ENCODE assay signal across 10 cellular contexts in the genomic region with DNA sequence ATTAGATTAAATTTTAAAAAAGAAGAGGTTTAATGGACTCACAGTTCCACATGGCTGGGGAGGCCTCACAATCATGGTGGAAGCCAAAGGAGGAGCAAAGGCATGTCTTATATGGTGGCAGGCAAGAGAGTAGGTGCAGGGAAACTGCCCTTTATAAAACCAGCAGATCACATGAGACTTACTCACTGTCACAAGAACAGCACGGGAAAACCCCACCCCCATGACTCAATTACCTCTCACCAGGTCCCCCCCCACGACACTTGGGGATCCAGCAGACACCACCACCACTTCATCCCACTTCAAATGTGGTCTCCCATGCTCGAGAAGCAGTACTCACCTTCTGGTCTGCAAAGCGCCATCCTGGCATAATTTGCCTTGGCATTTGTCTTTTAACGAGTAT. TPM values are rescaled to one million over a fixed set of nuclear protein-coding genes. Genes with fewer than 3 reads are reported as not detected.
DNase-seq lines count a peak whose midpoint lies in the region; ATAC-seq, FAIRE-seq and TF ChIP-seq lines count a peak whose summit lies in the region.
"Had no signal": no experiment of that assay in that cellular context is flagged by ENCODE, and none has a peak within 500 bp of the region (broad histone marks: within the 10 kb centered on the region; RNA-seq: fewer than 3 reads in every experiment).

No MANE protein-coding gene starts in this region.

- no peak for TF ChIP-seq POLR2A in HepG2 (IDR thresholded peaks at IDR 0.05; ENCODE audit: insufficient read depth in 1 of 2, low read depth in 2 of 2, low read length in 2 of 2)

- no peaks in the 10 kb centered on the region for H3K9me2 ChIP-seq in GM23248 (ENCODE audit: insufficient read depth)

- TF ChIP-seq CTCF in HepG2 (CRISPR knock-in tag; IDR thresholded peaks at IDR 0.05): no peak
- no peak for TF ChIP-seq CTCF in upper lobe of right lung (IDR thresholded peaks at IDR 0.05)

- H3K9me3 ChIP-seq in GM23248 (ENCODE audit: low read depth) (no peaks in the 10 kb centered on the region), HepG2 (ENCODE audit: low read length) (no peaks in the 10 kb centered on the region), upper lobe of right lung (no peaks in the 10 kb centered on the region)
- H3K9me3 ChIP-seq: adrenal gland, ovary had no signal

- TF ChIP-seq RAD21 in HepG2 (CRISPR knock-in tag; IDR thresholded peaks at IDR 0.05): no peak

- H3K27ac ChIP-seq in ACC112 (ENCODE audit: low read depth, low read length) (peak overlapping the region; percentile 69), GM23248 (no peak overlapping the region), HepG2 (ENCODE audit: extremely low read length, insufficient read depth, low read length) (no peak overlapping the region), upper lobe of right lung (no peak overlapping the region)
- H3K27ac ChIP-seq: adrenal gland had no signal

- no peaks in the 10 kb centered on the region for H3K27me3 ChIP-seq in ACC112 (ENCODE audit: insufficient read depth, low read length)
- no peaks in the 10 kb centered on the region for H3K27me3 ChIP-seq in GM23248 (replicated peaks; ENCODE audit: insufficient read depth)
- no peaks in the 10 kb centered on the region; a peak in 2 of 5 replicates for H3K27me3 ChIP-seq in HepG2 (ENCODE audit: control insufficient read depth in 1 of 2, insufficient read depth in 2 of 2, low read length in 2 of 2)
- no peaks in the 10 kb centered on the region for H3K27me3 ChIP-seq in upper lobe of right lung
- H3K27me3 ChIP-seq: adrenal gland, ovary had no signal

- POLR2A ChIA-PET in HepG2 (lab: Yijun Ruan, JAX): interaction anchor here (2.6 to 3.1 kb wide), 2 partner anchors 24 to 63 kb away, joined by 22 to 74 read pairs; a partner anchor contains a TSS

- intact Hi-C loops in HepG2 (cut with micrococcal nuclease; ENCODE audit: unreplicated experiment): loop anchor here (10.0 kb wide), 1 partner anchor 321 kb away; no protein-coding TSS in a partner anchor
- intact Hi-C loops in upper lobe of right lung (cut with DNase I): no loop called here

- BruUV-seq in HepG2 (replicated peaks; lab: Mats Ljungman, UMichigan): no TSS peak

- WGBS in GM23248 (ENCODE audit: low coverage in 1 of 2, low lambda C conversion rate in 2 of 2, missing lambda C conversion rate in 2 of 2), 2 experiments: 60 to 62% methylated on average over 5 of the region's 5 CpGs
- WGBS in HepG2 (ENCODE audit: low lambda C conversion rate): 43% methylated on average over 4 of the region's 5 CpGs

- no peaks in the 10 kb centered on the region for H3K36me3 ChIP-seq in ACC112 (ENCODE audit: insufficient read depth, low read length)
- no peaks in the 10 kb centered on the region for H3K36me3 ChIP-seq in GM23248 (ENCODE audit: low read depth)
- no peaks in the 10 kb centered on the region for H3K36me3 ChIP-seq in HepG2 (replicated peaks in 1 of 2; ENCODE audit: control insufficient read depth in 1 of 2, insufficient read depth in 2 of 2, low read length in 2 of 2)
- no peaks in the 10 kb centered on the region for H3K36me3 ChIP-seq in upper lobe of right lung
- H3K36me3 ChIP-seq: adrenal gland, ovary had no signal

- DNase-seq in GM23248: peak; percentile 33
- DNase-seq in activated CD8-positive, alpha-beta memory T cell treated with anti-CD3 and anti-CD28 coated beads, Interleukin-2, amount 50 U/mL, for 4 hours: peak; percentile 19
- DNase-seq in HepG2 (ENCODE audit: low spot score): no peak
- DNase-seq in NCI-H510A (lab: John Stamatoyannopoulos, UW): no peak
- DNase-seq in occipital lobe (lab: John Stamatoyannopoulos, UW): no peak
- no peak for DNase-seq in COLO668 (lab: John Stamatoyannopoulos, UW; ENCODE audit: unreplicated experiment)
- DNase-seq in upper lobe of right lung: no peak

- H3K4me3 ChIP-seq in ACC112 (ENCODE audit: low read depth, low read length) (peak overlapping the region; percentile 51; the same call in 1 of the 2 replicates), GM23248 (no peak overlapping the region), HepG2 (replicated peaks in 1 of 3; ENCODE audit: insufficient read depth in 1 of 3, low read depth in 2 of 3, low read length in 3 of 3) (peak overlapping the region in 1 of 3 experiments; percentile 59; a peak in 2 of 6 replicates), upper lobe of right lung (no peak overlapping the region)

- CTCF ChIA-PET in HepG2 (lab: Yijun Ruan, JAX; ENCODE audit: low intra/inter-chr PET ratio, low total read pairs): interaction anchor here (0.9 to 2.3 kb wide), 5 partner anchors 92 to 774 kb away, joined by 4 to 16 read pairs (median 7); no protein-coding TSS in a partner anchor

- ATAC-seq in HepG2 (no peak), upper lobe of right lung (no peak)

- TF ChIP-seq EP300 in HepG2 (IDR thresholded peaks at IDR 0.05; ENCODE audit: low read depth in 2 of 2, low read length in 2 of 2) (no peak), HepG2 (CRISPR knock-in tag; IDR thresholded peaks at IDR 0.05; ENCODE audit: borderline replicate concordance) (no peak)

- H3K9ac ChIP-seq in GM23248 (peak overlapping the region; percentile 61), HepG2 (ENCODE audit: insufficient read depth, low read depth, low read length) (no peak overlapping the region)

- H3K79me2 ChIP-seq in ACC112 (ENCODE audit: control insufficient read depth, insufficient read depth, low read length, unreplicated experiment): no peaks in the 10 kb centered on the region
- H3K79me2 ChIP-seq in GM23248 (ENCODE audit: insufficient read depth): no peaks in the 10 kb centered on the region
- no peaks in the 10 kb centered on the region for H3K79me2 ChIP-seq in HepG2 (ENCODE audit: insufficient read depth, low read length)

- no peaks in the 10 kb centered on the region for H3F3A ChIP-seq in GM23248 (ENCODE audit: insufficient read depth)

- H3K4me2 ChIP-seq in GM23248 (ENCODE audit: unreplicated experiment): no peak overlapping the region
- peak overlapping the region; percentile 85 for H3K4me2 ChIP-seq in HepG2 (ENCODE audit: low read depth, low read length)

- in situ Hi-C loops in GM23248 (cut with MboI): loop anchor here (10.0 kb wide), 2 partner anchors 691 to 771 kb away; no protein-coding TSS in a partner anchor
- in situ Hi-C loops in HepG2 (cut with HindIII; ENCODE audit: extremely low pct_ligation_motif_present, low pct_unique_long_range_greater_than_20kb): loop anchor here (5.0 kb wide), 2 partner anchors 688 to 773 kb away; no protein-coding TSS in a partner anchor

- no peak for FAIRE-seq in HepG2 (lab: Jason Lieb, UNC)

- H3K4me1 ChIP-seq in ACC112 (ENCODE audit: control insufficient read depth, insufficient read depth, low read length, unreplicated experiment) (no peaks in the 10 kb centered on the region), GM23248 (ENCODE audit: insufficient read depth) (peaks cover 3% of the 10 kb centered on the region), HepG2 (ENCODE audit: insufficient read depth, low read length) (peaks cover 22% of the 10 kb centered on the region), upper lobe of right lung (peaks cover 5% of the 10 kb centered on the region)

- H4K20me1 ChIP-seq in GM23248 (ENCODE audit: insufficient read depth) (no peaks in the 10 kb centered on the region), HepG2 (ENCODE audit: insufficient read depth, low read length) (no peaks in the 10 kb centered on the region)

- H2AFZ ChIP-seq in ACC112 (ENCODE audit: low read length, unreplicated experiment) (peak overlapping the region; percentile 82), GM23248 (peak overlapping the region; percentile 70), HepG2 (ENCODE audit: low read length) (peak overlapping the region; percentile 93)

TF ChIP-seq in HepG2, 621 proteins besides CTCF, POLR2A, EP300 and RAD21 (continues in another document):
- TF ChIP-seq ZNF431 (CRISPR knock-in tag; IDR thresholded peaks at IDR 0.05; ENCODE audit: borderline replicate concordance, low read depth): no peak
- no peak for TF ChIP-seq ATF1 (CRISPR knock-in tag; IDR thresholded peaks at IDR 0.05)
- no peak for TF ChIP-seq RFX3 (CRISPR knock-in tag; IDR thresholded peaks at IDR 0.05)
- no peak for TF ChIP-seq DR1 (CRISPR knock-in tag; IDR thresholded peaks at IDR 0.05)
- TF ChIP-seq HOXD1 (CRISPR knock-in tag; IDR thresholded peaks at IDR 0.05): no peak

RNA-seq across cellular contexts. Expression of a gene that starts 24.6 kb away (rescaled TPM):
- not detected in 2 replicates for total RNA-seq in GM23248 (2014; rRNA removed; shearing (Covaris generic))
- polyA plus RNA-seq in GM23248 (2016; fragmentation: Nextera tagmentation; extraction: Ambion mirVana) (2.5 and 3.1 TPM in 2 replicates), HepG2 (2011; rRNA removed) (5.1 and 6.7 TPM in 2 replicates)
- total RNA-seq in HepG2 (2016; rRNA removed; fragmentation: Illumina TruSeq; extraction: Trizol) (10.7 and 12.5 TPM in 2 replicates), occipital lobe (0.94 TPM), upper lobe of right lung (1.4 TPM)
- 4.1 TPM in 2 replicates for total RNA-seq in HepG2 (2016; cell fraction: cytosol; rRNA removed; fragmentation: Illumina TruSeq; extraction: Trizol; ENCODE audit: low read depth)
- total RNA-seq in HepG2 (2016; cell fraction: insoluble cytoplasmic fraction; rRNA removed; fragmentation: Illumina TruSeq; extraction: Trizol): 9.5 and 12.3 TPM in 2 replicates
- 6.1 and 7.8 TPM in 2 replicates for total RNA-seq in HepG2 (2016; cell fraction: membrane; rRNA removed; fragmentation: Illumina TruSeq; extraction: Trizol)
- total RNA-seq in HepG2 (2016; cell fraction: nucleus; rRNA removed; fragmentation: Illumina TruSeq; extraction: Trizol): 10.1 and 10.9 TPM in 2 replicates
- polyA plus RNA-seq in HepG2 (2011; cell fraction: cytosol; rRNA removed): 3.7 and 5.7 TPM in 2 replicates
- polyA plus RNA-seq in HepG2 (2011; cell fraction: nucleus; rRNA removed): 2.8 and 5.0 TPM in 2 replicates
- 2.0 and 4.5 TPM in 2 replicates for polyA plus RNA-seq in HepG2 (2012)
- polyA plus RNA-seq in HepG2 (2016; cell fraction: cytosol; fragmentation: Illumina TruSeq; extraction: Trizol; ENCODE audit: low read depth): 2.5 and 2.9 TPM in 2 replicates
- 16.6 and 19.4 TPM in 2 replicates for polyA plus RNA-seq in HepG2 (2016; cell fraction: insoluble cytoplasmic fraction; fragmentation: Illumina TruSeq; extraction: Trizol; ENCODE audit: low read depth)
- 3.7 and 4.4 TPM in 2 replicates for polyA plus RNA-seq in HepG2 (2016; cell fraction: membrane; fragmentation: Illumina TruSeq; extraction: Trizol; ENCODE audit: low read depth)
- 14.9 and 16.4 TPM in 2 replicates for polyA plus RNA-seq in HepG2 (2016; cell fraction: nucleus; fragmentation: Illumina TruSeq; extraction: Trizol; ENCODE audit: insufficient read depth, low read depth)
- polyA minus RNA-seq in HepG2 (2011; rRNA and poly(A)+ RNA removed; ENCODE audit: low replicate concordance): 4.5 and 22.8 TPM in 2 replicates
- polyA minus RNA-seq in HepG2 (2011; cell fraction: cytosol; rRNA and poly(A)+ RNA removed): 1.5 and 2.5 TPM in 2 replicates
- polyA minus RNA-seq in HepG2 (2011; cell fraction: nucleus; rRNA and poly(A)+ RNA removed): 8.3 and 13.4 TPM in 2 replicates

Comparison
In these comparisons a context has a peak if more than half of its experiments do, and no peak if none do; other contexts are left out.
1. DNase-seq: peak in GM23248 (single experiment) and activated CD8-positive, alpha-beta memory T cell treated with anti-CD3 and anti-CD28 coated beads, Interleukin-2, amount 50 U/mL, for 4 hours (single experiment); none in HepG2 (single experiment), NCI-H510A (single experiment), occipital lobe (single experiment), COLO668 (single experiment) and upper lobe of right lung (single experiment).
2. Peak in every context shown above with its lines, with median percentiles within 50 percentile points of each other: H2AFZ ChIP-seq.